31 cellular contexts compared by ENCODE assay signal in the genomic region with DNA sequence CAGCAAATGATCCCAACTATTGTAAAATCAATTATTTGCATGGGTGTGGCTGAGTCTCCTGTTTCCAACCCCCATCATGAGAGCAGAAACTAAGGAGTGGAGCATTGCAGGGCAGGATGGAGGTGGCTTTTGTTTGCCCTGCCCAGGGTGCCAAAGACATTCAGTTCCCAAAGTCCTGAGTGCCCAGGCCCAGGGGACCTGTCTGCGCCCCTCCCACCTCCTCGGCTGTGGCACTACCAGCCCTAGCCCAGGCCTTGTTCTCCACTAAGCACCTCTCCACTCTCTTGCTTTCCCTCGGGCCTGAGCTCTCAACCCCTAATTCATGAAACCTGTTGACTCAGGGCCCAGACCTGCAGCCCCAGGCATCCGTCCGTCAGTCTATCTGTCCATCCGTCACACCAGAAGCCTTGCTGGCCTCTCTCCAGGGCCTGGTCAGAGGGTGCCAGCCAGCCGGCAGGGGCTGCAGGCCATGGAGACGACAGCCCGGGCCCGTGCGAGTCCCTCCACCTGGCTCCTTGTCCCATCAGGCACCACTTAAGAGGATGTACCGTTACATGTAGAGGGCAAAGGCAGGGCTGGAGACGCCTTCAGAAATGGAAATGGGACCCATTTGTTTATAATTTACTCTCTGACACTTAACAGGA. TPM values are rescaled to one million over a fixed set of nuclear protein-coding genes. Genes with fewer than 3 reads are reported as not detected.
"Had no signal": no experiment of that assay in that cellular context is flagged by ENCODE, and none has a peak within 500 bp of the region (broad histone marks: within the 10 kb centered on the region; RNA-seq: fewer than 3 reads in every experiment).

No MANE protein-coding gene starts in this region.

- H3K27ac ChIP-seq: dorsolateral prefrontal cortex, esophagus muscularis mucosa, neural progenitor cell, sigmoid colon had no signal

- H3K4me3 ChIP-seq: dorsolateral prefrontal cortex, esophagus muscularis mucosa, neural progenitor cell, sigmoid colon, smooth muscle cell had no signal

- ATAC-seq: activated CD4-positive, alpha-beta T cell treated with anti-CD3 and anti-CD28 coated beads for 36 hours; activated naive CD4-positive, alpha-beta T cell treated with anti-CD3 and anti-CD28 coated beads, Interleukin-2, amount 50 U/mL, for 72 hours; activated T-helper 17 cell treated with anti-CD3 and anti-CD28 coated beads, Interleukin-2, amount 50 U/mL, for 72 hours; effector memory CD8-positive, alpha-beta T cell; naive thymus-derived CD4-positive, alpha-beta T cell; stimulated activated naive B cell treated with anti-CD40 and anti-IgM and Interleukin-4, amounts not matched to agents 10 μg/mL and 1 μg/mL and 100 μg/mL, for 72 hours had no signal

- H2AFZ ChIP-seq: neural progenitor cell had no signal

- H3K4me2 ChIP-seq: neural progenitor cell, smooth muscle cell had no signal

- DNase-seq: activated B cell treated with CpG ODN at 0.5 μM for 24 hours; activated CD4-positive, alpha-beta T cell treated with anti-CD3 and anti-CD28 coated beads for 36 hours; activated CD4-positive, alpha-beta T cell treated with anti-CD3 and anti-CD28 coated beads, Interleukin-2, amount 50 U/mL, for 4 hours; activated CD8-positive, alpha-beta memory T cell treated with anti-CD3 and anti-CD28 coated beads for 24 hours; activated CD8-positive, alpha-beta memory T cell treated with anti-CD3 and anti-CD28 coated beads, Interleukin-2, amount 50 U/mL, for 4 hours; activated T-cell treated with anti-CD3 and anti-CD28 coated beads, Interleukin-2, amount 50 U/mL, for 24 hours; aorta; central memory CD4-positive, alpha-beta T cell; dorsolateral prefrontal cortex; effector memory CD8-positive, alpha-beta T cell; hippocampal formation; mesendoderm; naive thymus-derived CD4-positive, alpha-beta T cell; sigmoid colon; stimulated activated CD4-positive, alpha-beta T cell treated with anti-CD3 and anti-CD28 coated beads, Interleukin-15, amount 100 ng/mL, for 24 hours; stimulated activated CD4-positive, alpha-beta T cell treated with anti-CD3 and anti-CD28 coated beads, Interleukin-2, amount 100 ng/mL, for 48 hours; stimulated activated CD8-positive, alpha-beta memory T cell treated with anti-CD3 and anti-CD28 coated beads, Interleukin-4, amount 100 ng/mL, for 48 hours; stimulated activated naive B cell treated with anti-CD40 and anti-IgM and Interleukin-4, amounts not matched to agents 10 μg/mL and 1 μg/mL and 100 μg/mL, for 72 hours; T1000 had no signal

- H3K36me3 ChIP-seq: esophagus muscularis mucosa, neural progenitor cell, sigmoid colon had no signal

- H3K9ac ChIP-seq: neural progenitor cell had no signal

- H3K9me3 ChIP-seq: esophagus muscularis mucosa, sigmoid colon had no signal

- H3K4me1 ChIP-seq: esophagus muscularis mucosa, sigmoid colon had no signal

RNA-seq across cellular contexts. Expression of gene PAX7, which starts 39.7 kb away (rescaled TPM):
- total RNA-seq: activated B cell treated with CpG ODN at 0.5 μM for 24 hours; activated CD4-positive, alpha-beta T cell treated with anti-CD3 and anti-CD28 coated beads for 36 hours; activated naive CD4-positive, alpha-beta T cell treated with anti-CD3 and anti-CD28 coated beads, Interleukin-2, amount 50 U/mL, for 72 hours; activated T-helper 17 cell treated with anti-CD3 and anti-CD28 coated beads, Interleukin-2, amount 50 U/mL, for 72 hours; aorta; endothelial cell of umbilical vein; esophagus muscularis mucosa; liver; naive thymus-derived CD4-positive, alpha-beta T cell; osteoblast; posterior vena cava; renal cortical epithelial cell; sigmoid colon; smooth muscle cell; temporal lobe had no signal
- polyA plus RNA-seq: adipose tissue; aorta; endothelial cell of umbilical vein; liver; naive thymus-derived CD4-positive, alpha-beta T cell; sigmoid colon; smooth muscle cell had no signal
